Comparison of ENCODE assay signal across 10 cellular contexts in genomic region chr9:69200071-69200470, GRCh38. TPM values are rescaled to one million over a fixed set of nuclear protein-coding genes. Genes with fewer than 3 reads are reported as not detected.
DNase-seq lines count a peak whose midpoint lies in the region; ATAC-seq and TF ChIP-seq lines count a peak whose summit lies in the region.
"Had no signal": no experiment of that assay in that cellular context is flagged by ENCODE, and none has a peak within 500 bp of the region (broad histone marks: within the 10 kb centered on the region; RNA-seq: fewer than 3 reads in every experiment).

No MANE protein-coding gene starts in this region.

- TF ChIP-seq RAD21 in SK-N-SH (IDR thresholded peaks at IDR 0.05; ENCODE audit: low read length): no peak

- no peaks in the 10 kb centered on the region for H3K27me3 ChIP-seq in SK-N-SH (ENCODE audit: insufficient read depth)
- H3K27me3 ChIP-seq in Loucy (ENCODE audit: insufficient read depth, low read length, poor library complexity, severe bottlenecking): no peaks in the 10 kb centered on the region

- intact Hi-C loops in mucosa of descending colon (cut with DNase I, micrococcal nuclease): no loop called here

- no peaks in the 10 kb centered on the region for H3K9me2 ChIP-seq in SK-N-SH
- H3K9me2 ChIP-seq in Loucy (replicated peaks; ENCODE audit: low read depth, low read length): no peaks in the 10 kb centered on the region

- H3K4me3 ChIP-seq in SK-N-SH (ENCODE audit: low read depth in 2 of 2, low read length in 1 of 2) (no peak overlapping the region), Loucy (ENCODE audit: low read length, poor library complexity, severe bottlenecking) (peak overlapping the region; percentile 9), mucosa of descending colon (no peak overlapping the region), coronary artery (no peak overlapping the region)

- WGBS in SK-N-SH (ENCODE audit: low lambda C conversion rate): 71% methylated on average over 6 of the region's 6 CpGs

- no peak overlapping the region for H3K4me2 ChIP-seq in SK-N-SH
- peak overlapping the region; percentile 41 for H3K4me2 ChIP-seq in Loucy (ENCODE audit: low read depth, low read length, poor library complexity, severe bottlenecking)

- no peak overlapping the region for H3K27ac ChIP-seq in SK-N-SH (ENCODE audit: low read depth in 2 of 2, low read length in 1 of 2)
- no peak overlapping the region for H3K27ac ChIP-seq in epithelial cell of prostate
- H3K27ac ChIP-seq in coronary artery: no peak overlapping the region

- CTCF ChIA-PET in SK-N-SH (lab: Yijun Ruan, JAX): interaction anchor here (0.6 to 8.6 kb wide), 6 partner anchors 8 to 164 kb away, joined by 3 to 50 read pairs (median 8); partner anchors contain the start of gene FXN

- H3K9me3 ChIP-seq in SK-N-SH (no peaks in the 10 kb centered on the region), Loucy (ENCODE audit: insufficient read depth, low read depth, low read length) (no peaks in the 10 kb centered on the region), mucosa of descending colon (no peaks in the 10 kb centered on the region)

- DNase-seq in SK-N-SH: no peak
- peak; percentile 39 for DNase-seq in epithelial cell of prostate (ENCODE audit: low read depth, low spot score)
- no peak for DNase-seq in mucosa of descending colon
- no peak for DNase-seq in activated T-cell treated with anti-CD3 and anti-CD28 coated beads, Interleukin-2, amount 50 U/mL, for 1 hour
- DNase-seq in coronary artery (ENCODE audit: low spot score): no peak
- DNase-seq: NCI-H2081, RPMI8226 had no signal

- H4K20me1 ChIP-seq in SK-N-SH (ENCODE audit: insufficient read depth) (peaks cover 12% of the 10 kb centered on the region; the same call in 1 of the 2 replicates), Loucy (ENCODE audit: insufficient read depth, low read length, poor library complexity, severe bottlenecking) (peaks cover 20% of the 10 kb centered on the region)

- H3K9ac ChIP-seq in SK-N-SH: no peak overlapping the region
- H3K9ac ChIP-seq in Loucy (ENCODE audit: low read depth, low read length, poor library complexity, severe bottlenecking): no peak overlapping the region

- TF ChIP-seq CTCF in SK-N-SH (IDR thresholded peaks at IDR 0.05) (no peak), Loucy (conservative IDR thresholded peaks at IDR 0.05; ENCODE audit: low read length) (peak; percentile 35), mucosa of descending colon (IDR thresholded peaks at IDR 0.05) (no peak), coronary artery (IDR thresholded peaks at IDR 0.05) (no peak)

- H3F3A ChIP-seq in SK-N-SH (replicated peaks; ENCODE audit: insufficient read depth) (no peaks in the 10 kb centered on the region), Loucy (ENCODE audit: low read depth) (no peaks in the 10 kb centered on the region)

- POLR2A ChIA-PET in SK-N-SH (lab: Yijun Ruan, JAX): no interaction called here

- H2AFZ ChIP-seq in SK-N-SH (ENCODE audit: low read depth) (no peak overlapping the region), Loucy (ENCODE audit: low read length) (no peak overlapping the region)

- ATAC-seq in SK-N-SH treated with all-trans-retinoic acid at 6 μM for 48 hours: peak; percentile 47; the same call in 2 of the 3 replicates
- peak; percentile 55 for ATAC-seq in mucosa of descending colon
- no peak for ATAC-seq in GM19035 (IDR thresholded peaks at IDR 0.05; ENCODE audit: unreplicated experiment)

- no peak for TF ChIP-seq EP300 in SK-N-SH (IDR thresholded peaks at IDR 0.05; ENCODE audit: borderline replicate concordance in 1 of 2, low read depth in 1 of 2, low read length in 1 of 2)

- H3K36me3 ChIP-seq in SK-N-SH (replicated peaks in 1 of 2; ENCODE audit: control insufficient read depth in 1 of 2, insufficient read depth in 2 of 2, low read length in 1 of 2): no peaks in the 10 kb centered on the region
- no peaks in the 10 kb centered on the region for H3K36me3 ChIP-seq in Loucy (ENCODE audit: insufficient read depth, low read length)
- H3K36me3 ChIP-seq in mucosa of descending colon (ENCODE audit: low read depth): no peaks in the 10 kb centered on the region

- no peaks in the 10 kb centered on the region for H3K4me1 ChIP-seq in SK-N-SH (ENCODE audit: control insufficient read depth in 1 of 2, insufficient read depth in 2 of 2, low read depth in 1 of 2, low read length in 1 of 2)
- H3K4me1 ChIP-seq in Loucy (ENCODE audit: insufficient read depth, low read length, poor library complexity, severe bottlenecking): peaks cover 16% of the 10 kb centered on the region
- H3K4me1 ChIP-seq in mucosa of descending colon (ENCODE audit: low read depth): peaks cover 4% of the 10 kb centered on the region

- peaks cover 65% of the 10 kb centered on the region for H3K79me2 ChIP-seq in SK-N-SH (ENCODE audit: insufficient read depth)
- H3K79me2 ChIP-seq in Loucy (ENCODE audit: insufficient read depth, low read length): peaks cover 93% of the 10 kb centered on the region

TF ChIP-seq in SK-N-SH treated with all-trans-retinoic acid at 6 μM for 48 hours, 23 proteins besides CTCF, POLR2A, EP300 and RAD21 (continues in another document):
- TF ChIP-seq POU6F1 (CRISPR knock-in tag; IDR thresholded peaks at IDR 0.05; ENCODE audit: borderline replicate concordance, low read depth) (no peak), PPARA (CRISPR knock-in tag; IDR thresholded peaks at IDR 0.05; ENCODE audit: borderline replicate concordance) (no peak), CSRNP3 (CRISPR knock-in tag; IDR thresholded peaks at IDR 0.05) (no peak), ZC3H10 (CRISPR knock-in tag; IDR thresholded peaks at IDR 0.05) (no peak), OSR1 (CRISPR knock-in tag; IDR thresholded peaks at IDR 0.05) (no peak), RARB (CRISPR knock-in tag; IDR thresholded peaks at IDR 0.05) (no peak), ZFP3 (CRISPR knock-in tag; IDR thresholded peaks at IDR 0.05) (no peak)

TF ChIP-seq in SK-N-SH, 30 proteins besides CTCF, POLR2A, EP300 and RAD21:
- TF ChIP-seq TCF12 (IDR thresholded peaks at IDR 0.05) (no peak), RXRA (IDR thresholded peaks at IDR 0.05; ENCODE audit: borderline replicate concordance, low read depth) (no peak), REST (IDR thresholded peaks at IDR 0.05; ENCODE audit: low read depth, low read length) (no peak), USF1 (IDR thresholded peaks at IDR 0.05; ENCODE audit: borderline replicate concordance, low read depth) (no peak; the same call in 1 of the 2 replicates), SIN3A (IDR thresholded peaks at IDR 0.05; ENCODE audit: borderline replicate concordance, low read depth, low read length) (no peak), JUND (IDR thresholded peaks at IDR 0.05) (no peak), NFIC (IDR thresholded peaks at IDR 0.05; ENCODE audit: borderline replicate concordance) (no peak), GATA2 (CRISPR knock-in tag; IDR thresholded peaks at IDR 0.05) (no peak), YY1 (IDR thresholded peaks at IDR 0.05; ENCODE audit: low read depth) (no peak), TAF1 (IDR thresholded peaks at IDR 0.05; ENCODE audit: borderline replicate concordance, low read depth, low read length) (no peak), CHD2 (IDR thresholded peaks at IDR 0.05; ENCODE audit: low read length, partially characterized antibody) (no peak), ELF1 (IDR thresholded peaks at IDR 0.05) (no peak), MEF2A (IDR thresholded peaks at IDR 0.05; ENCODE audit: borderline replicate concordance, low read depth) (no peak), MXI1 (IDR thresholded peaks at IDR 0.05; ENCODE audit: low read depth, low read length) (no peak), FOXJ3 (CRISPR knock-in tag; IDR thresholded peaks at IDR 0.05) (no peak), POLR2AphosphoS5 (IDR thresholded peaks at IDR 0.05; ENCODE audit: low read depth, low read length) (no peak), FOSL2 (IDR thresholded peaks at IDR 0.05; ENCODE audit: borderline replicate concordance, low read depth) (no peak)

RNA-seq across cellular contexts. Expression of gene TJP2, which starts 26.0 kb away (rescaled TPM):
- polyA plus RNA-seq in SK-N-SH (2012; rRNA removed): 17.7 and 18.4 TPM in 2 replicates
- polyA plus RNA-seq in SK-N-SH (2012; cell fraction: cytosol; rRNA removed): 18.9 and 19.8 TPM in 2 replicates
- 30.5 and 38.4 TPM in 2 replicates for polyA plus RNA-seq in SK-N-SH (2012; cell fraction: nucleus; rRNA removed)
- total RNA-seq in mucosa of descending colon: 100 to 1,000 TPM in 2 of 3 donors, 10 to 100 TPM in 1; 81.1 to 172 (median 124) TPM
